11 cellular contexts compared by ENCODE assay signal in genomic region chr5:127567026-127567768, GRCh38. TPM values are rescaled to one million over a fixed set of nuclear protein-coding genes. Genes with fewer than 3 reads are reported as not detected.
DNase-seq lines count a peak whose midpoint lies in the region; ATAC-seq and TF ChIP-seq lines count a peak whose summit lies in the region.
"Had no signal": no experiment of that assay in that cellular context is flagged by ENCODE, and none has a peak within 500 bp of the region (broad histone marks: within the 10 kb centered on the region; RNA-seq: fewer than 3 reads in every experiment).

No MANE protein-coding gene starts in this region.

- H3K4me1 ChIP-seq in OCI-LY1 (ENCODE audit: insufficient read depth, low read length, severe bottlenecking) = peaks cover 87% of the 10 kb centered on the region
- H3K4me1 ChIP-seq in uterus = no peaks in the 10 kb centered on the region

- no peak for TF ChIP-seq CTCF in OCI-LY1 (IDR thresholded peaks at IDR 0.05; ENCODE audit: low read length)
- no peak for TF ChIP-seq CTCF in uterus (IDR thresholded peaks at IDR 0.05)
- TF ChIP-seq CTCF in CD4-positive, alpha-beta T cell (IDR thresholded peaks at IDR 0.05) = no peak
- no peak for TF ChIP-seq CTCF in brain microvascular endothelial cell (IDR thresholded peaks at IDR 0.05; ENCODE audit: low read depth, low read length, missing control alignments)

- peak; percentile 76 for ATAC-seq in GM18517 (IDR thresholded peaks at IDR 0.05; ENCODE audit: unreplicated experiment)
- peak; percentile 69 for ATAC-seq in GM19467 (IDR thresholded peaks at IDR 0.05; ENCODE audit: unreplicated experiment)
- ATAC-seq in HG03025 (IDR thresholded peaks at IDR 0.05; ENCODE audit: low FRiP score, unreplicated experiment) = peak; percentile 62
- ATAC-seq in CD4-positive, alpha-beta T cell (ENCODE audit: poor library complexity) = no peak

- H3K4me2 ChIP-seq in OCI-LY1 (ENCODE audit: low read length) = peak overlapping the region; percentile 60

- H3K9me2 ChIP-seq in OCI-LY1 (ENCODE audit: low read depth, low read length) = no peaks in the 10 kb centered on the region

- no peaks in the 10 kb centered on the region for H3K4me1 Mint-ChIP-seq in CD4-positive, alpha-beta T cell (ENCODE audit: low read depth)

- no peaks in the 10 kb centered on the region for H3K9me3 Mint-ChIP-seq in CD4-positive, alpha-beta T cell
- H3K9me3 Mint-ChIP-seq: central memory CD8-positive, alpha-beta T cell had no signal

- CTCF ChIA-PET in CD4-positive, alpha-beta T cell (lab: Charles Lee) = no interaction called here

- intact Hi-C loops in uterus (cut with DNase I; ENCODE audit: low total_unique reads) = no loop called here
- intact Hi-C loops in CD4-positive, alpha-beta T cell (cut with DNase I, micrococcal nuclease) = loop anchor here in 1 of 2 experiments (5.0 to 10.0 kb wide), 2 partner anchors 1110 to 1558 kb away; no protein-coding TSS in a partner anchor

- H3K9ac ChIP-seq in OCI-LY1 (ENCODE audit: low read length) = peak overlapping the region; percentile 59; the same call in 1 of the 2 replicates

- no peak overlapping the region for H3K4me3 Mint-ChIP-seq in CD4-positive, alpha-beta T cell

- H3K27ac Mint-ChIP-seq in CD4-positive, alpha-beta T cell = no peak overlapping the region

- DNase-seq in uterus (no peak), NCI-H1436 (lab: John Stamatoyannopoulos, UW) (no peak), brain microvascular endothelial cell (no peak)
- no peak for DNase-seq in CD4-positive, alpha-beta T cell
- DNase-seq: DND-41, testis had no signal

- peak overlapping the region; percentile 51 for H3K4me3 ChIP-seq in OCI-LY1 (ENCODE audit: low read depth, low read length, poor library complexity, severe bottlenecking)
- H3K4me3 ChIP-seq in uterus = no peak overlapping the region
- H3K4me3 ChIP-seq in brain microvascular endothelial cell (ENCODE audit: low read depth, low read length) = no peak overlapping the region
- H3K4me3 ChIP-seq: testis had no signal

- H4K20me1 ChIP-seq in OCI-LY1 (ENCODE audit: insufficient read depth, low read length) = no peaks in the 10 kb centered on the region

- H3K27me3 ChIP-seq in OCI-LY1 (ENCODE audit: insufficient read depth, low read length) (no peaks in the 10 kb centered on the region), uterus (no peaks in the 10 kb centered on the region), brain microvascular endothelial cell (replicated peaks) (no peaks in the 10 kb centered on the region)
- H3K27me3 ChIP-seq in CD4-positive, alpha-beta T cell (ENCODE audit: control insufficient read depth, insufficient read depth, low read length) = peaks cover 5% of the 10 kb centered on the region
- H3K27me3 ChIP-seq: testis had no signal

- H3K36me3 ChIP-seq in OCI-LY1 (ENCODE audit: insufficient read depth, low read length) = no peaks in the 10 kb centered on the region
- no peaks in the 10 kb centered on the region for H3K36me3 ChIP-seq in uterus
- H3K36me3 ChIP-seq in brain microvascular endothelial cell (replicated peaks) = no peaks in the 10 kb centered on the region

- 0 out of 2 replicates have a peak, but pooled peaks cover 7% of the 10 kb centered on the region for H3K79me2 ChIP-seq in OCI-LY1 (ENCODE audit: insufficient read depth, low read length)

- no peaks in the 10 kb centered on the region for H3F3A ChIP-seq in OCI-LY1 (ENCODE audit: insufficient read depth, low read length)

- peaks cover 51% of the 10 kb centered on the region for H3K27me3 Mint-ChIP-seq in CD4-positive, alpha-beta T cell

- H3K9me3 ChIP-seq in OCI-LY1 (ENCODE audit: low read length) = no peaks in the 10 kb centered on the region
- H3K9me3 ChIP-seq in uterus = no peaks in the 10 kb centered on the region
- H3K9me3 ChIP-seq in CD4-positive, alpha-beta T cell (ENCODE audit: control insufficient read depth, low read length) = no peaks in the 10 kb centered on the region
- H3K9me3 ChIP-seq: testis had no signal

- H3K36me3 Mint-ChIP-seq in CD4-positive, alpha-beta T cell (ENCODE audit: low read depth) = no peaks in the 10 kb centered on the region

- peak overlapping the region; percentile 68 for H3K27ac ChIP-seq in OCI-LY1 (ENCODE audit: low read depth, low read length, poor library complexity, severe bottlenecking)
- H3K27ac ChIP-seq in uterus = no peak overlapping the region
- no peak overlapping the region for H3K27ac ChIP-seq in CD4-positive, alpha-beta T cell (ENCODE audit: low read depth, low read length)
- no peak overlapping the region for H3K27ac ChIP-seq in brain microvascular endothelial cell
- H3K27ac ChIP-seq: testis had no signal

- no peak for TF ChIP-seq POLR2A in uterus (IDR thresholded peaks at IDR 0.05)

- in situ Hi-C loops in brain microvascular endothelial cell (cut with HindIII; ENCODE audit: low pct_ligation_motif_present, low sequenced_read_pairs) = no loop called here

- H2AFZ ChIP-seq in OCI-LY1 (ENCODE audit: low read length) = no peak overlapping the region

- POLR2A ChIA-PET in CD4-positive, alpha-beta T cell (lab: Charles Lee) = no interaction called here

RNA-seq across cellular contexts. Expression of gene PRRC1, which starts 49.8 kb away (rescaled TPM):
- 100 to 1,000 TPM in 2 of 4 donors, 10 to 100 TPM in 2; 32.9 to 109 (median 77.3) TPM for total RNA-seq in uterus
- total RNA-seq in CD4-positive, alpha-beta T cell = 10 to 100 TPM; 32.0 to 33.8 TPM
